Comparison of ENCODE assay signal across 1 cellular context in the genomic region with DNA sequence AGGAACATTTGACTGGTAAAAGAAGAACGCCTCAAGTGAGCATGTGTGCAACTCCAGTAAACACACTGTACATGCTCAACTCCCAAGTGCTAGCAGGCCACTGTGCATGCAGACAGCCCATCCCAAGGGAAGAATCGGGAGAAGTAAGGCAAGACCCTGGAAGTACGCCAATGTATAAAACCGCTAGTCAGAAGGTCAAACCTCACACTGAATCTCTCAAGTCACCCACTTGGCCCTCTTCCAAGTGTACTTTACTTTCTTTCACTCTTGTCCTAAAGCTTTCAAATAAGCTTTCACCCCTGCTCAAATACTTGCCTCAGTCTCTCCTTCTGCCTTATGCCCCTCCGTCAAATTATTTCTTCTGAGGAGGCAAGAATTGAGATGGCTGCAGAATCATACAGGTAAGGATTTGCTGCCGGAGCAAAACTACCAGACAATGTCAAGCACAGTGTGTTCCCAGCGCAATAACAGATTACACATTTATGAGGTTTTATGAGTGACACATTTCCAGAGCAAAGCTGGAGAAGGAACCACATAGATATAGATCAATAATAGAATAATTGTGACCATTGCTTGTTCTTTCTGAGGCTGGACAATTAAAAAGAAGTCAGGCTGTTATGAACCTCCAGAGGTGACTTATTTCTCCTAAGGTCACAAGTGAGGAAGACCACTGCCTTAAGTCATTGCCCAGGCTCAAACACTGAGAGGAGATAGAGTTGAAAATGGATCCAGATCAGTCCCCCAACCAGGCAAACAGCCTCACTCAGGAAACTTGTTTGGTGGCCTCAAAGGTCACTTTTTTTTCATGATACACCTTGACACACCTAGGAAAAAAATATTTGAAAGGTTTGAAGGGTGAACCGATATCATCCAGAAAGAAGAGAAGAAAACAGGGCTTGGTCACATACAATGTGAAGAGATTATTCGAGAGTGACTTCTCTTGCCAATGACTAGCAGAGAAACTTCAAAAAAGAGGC.
TF ChIP-seq lines count a peak whose summit lies in the region.

No MANE protein-coding gene starts in this region.

TF ChIP-seq in IMR-90, 13 proteins besides CTCF, POLR2A, EP300 and RAD21:
- TF ChIP-seq FOS (IDR thresholded peaks at IDR 0.05; ENCODE audit: low read depth, low read length) (no peak), BHLHE40 (IDR thresholded peaks at IDR 0.05; ENCODE audit: low read depth, low read length) (no peak)
